6 cellular contexts compared by ENCODE assay signal in the genomic region with DNA sequence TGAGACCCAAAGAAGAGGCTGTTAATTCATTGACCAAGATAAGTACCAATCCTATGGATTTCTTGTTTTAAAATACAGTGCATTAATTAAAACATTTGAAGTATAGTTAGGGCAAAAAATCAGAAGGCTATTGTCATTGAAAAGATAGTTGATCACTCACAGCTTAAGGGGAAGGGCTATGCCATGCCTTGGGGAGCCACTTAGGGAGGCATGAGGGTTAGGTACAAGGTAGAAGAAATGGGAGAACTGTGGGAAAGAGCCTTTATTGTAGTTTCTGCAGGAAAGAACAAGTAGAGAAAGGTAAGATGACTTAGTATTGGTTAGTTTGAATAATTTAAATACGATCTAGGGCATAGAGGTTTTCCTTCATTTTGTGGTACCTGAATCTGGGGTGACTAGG.
"Had no signal": no experiment of that assay in that cellular context is flagged by ENCODE, and none has a peak within 500 bp of the region (broad histone marks: within the 10 kb centered on the region; RNA-seq: fewer than 3 reads in every experiment).

No MANE protein-coding gene starts in this region.

- H3K27ac Mint-ChIP-seq: H9 had no signal

- ATAC-seq: K562 had no signal

- DNase-seq: GM23248, H9, HCEC 1CT, IMR-90, KG1 had no signal

- H3K9me3 Mint-ChIP-seq: H9 had no signal

- H3K4me3 Mint-ChIP-seq: H9 had no signal
